Comparison of ENCODE assay signal across 1 cellular context in genomic region chr1:54575161-54575560, GRCh38.
TF ChIP-seq lines count a peak whose summit lies in the region.

No MANE protein-coding gene starts in this region.

TF ChIP-seq in HepG2, 621 proteins besides CTCF, POLR2A, EP300 and RAD21 (continued from another document):
- no peak for TF ChIP-seq ZUFSP (CRISPR knock-in tag; IDR thresholded peaks at IDR 0.05; ENCODE audit: borderline replicate concordance)
- TF ChIP-seq ZNF839 (CRISPR knock-in tag; IDR thresholded peaks at IDR 0.05; ENCODE audit: borderline replicate concordance) = no peak
- TF ChIP-seq, protein P1, sequence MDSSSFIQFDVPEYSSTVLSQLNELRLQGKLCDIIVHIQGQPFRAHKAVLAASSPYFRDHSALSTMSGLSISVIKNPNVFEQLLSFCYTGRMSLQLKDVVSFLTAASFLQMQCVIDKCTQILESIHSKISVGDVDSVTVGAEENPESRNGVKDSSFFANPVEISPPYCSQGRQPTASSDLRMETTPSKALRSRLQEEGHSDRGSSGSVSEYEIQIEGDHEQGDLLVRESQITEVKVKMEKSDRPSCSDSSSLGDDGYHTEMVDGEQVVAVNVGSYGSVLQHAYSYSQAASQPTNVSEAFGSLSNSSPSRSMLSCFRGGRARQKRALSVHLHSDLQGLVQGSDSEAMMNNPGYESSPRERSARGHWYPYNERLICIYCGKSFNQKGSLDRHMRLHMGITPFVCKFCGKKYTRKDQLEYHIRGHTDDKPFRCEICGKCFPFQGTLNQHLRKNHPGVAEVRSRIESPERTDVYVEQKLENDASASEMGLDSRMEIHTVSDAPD (CRISPR knock-in tag; IDR thresholded peaks at IDR 0.05) = no peak
- TF ChIP-seq ZNF251 (CRISPR knock-in tag; IDR thresholded peaks at IDR 0.05) = no peak
- 0 out of 2 replicates have a peak, but pooled peaks have one; percentile 45 for TF ChIP-seq RXRA (CRISPR knock-in tag; IDR thresholded peaks at IDR 0.05)
- TF ChIP-seq SALL1 (CRISPR knock-in tag; IDR thresholded peaks at IDR 0.05) = no peak
- no peak for TF ChIP-seq ZFYVE20 (CRISPR knock-in tag; IDR thresholded peaks at IDR 0.05; ENCODE audit: borderline replicate concordance, low read depth)
- no peak for TF ChIP-seq SETDB1 (CRISPR knock-in tag; IDR thresholded peaks at IDR 0.05; ENCODE audit: borderline replicate concordance)
- TF ChIP-seq KDM5A (IDR thresholded peaks at IDR 0.05; ENCODE audit: borderline replicate concordance, low read length) = no peak
- TF ChIP-seq ZNF256 (CRISPR knock-in tag; conservative IDR thresholded peaks at IDR 0.05) = no peak
- TF ChIP-seq SP5 (CRISPR knock-in tag; IDR thresholded peaks at IDR 0.05; ENCODE audit: borderline replicate concordance, low read depth) = no peak
- TF ChIP-seq NFIB (CRISPR knock-in tag; IDR thresholded peaks at IDR 0.05; ENCODE audit: borderline replicate concordance) = no peak
- no peak for TF ChIP-seq ADNP (CRISPR knock-in tag; IDR thresholded peaks at IDR 0.05)
- TF ChIP-seq STAT5B (CRISPR knock-in tag; IDR thresholded peaks at IDR 0.05) = no peak
- no peak for TF ChIP-seq LCORL (IDR thresholded peaks at IDR 0.05)
- TF ChIP-seq LCORL (CRISPR knock-in tag; IDR thresholded peaks at IDR 0.05) = 0 out of 2 replicates have a peak, but pooled peaks have one; percentile 38
- no peak for TF ChIP-seq ETS1 (CRISPR knock-in tag; IDR thresholded peaks at IDR 0.05)
- TF ChIP-seq ZNF414 (CRISPR knock-in tag; IDR thresholded peaks at IDR 0.05) = no peak
- TF ChIP-seq, protein P2, sequence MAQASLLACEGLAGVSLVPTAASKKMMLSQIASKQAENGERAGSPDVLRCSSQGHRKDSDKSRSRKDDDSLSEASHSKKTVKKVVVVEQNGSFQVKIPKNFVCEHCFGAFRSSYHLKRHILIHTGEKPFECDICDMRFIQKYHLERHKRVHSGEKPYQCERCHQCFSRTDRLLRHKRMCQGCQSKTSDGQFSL (CRISPR knock-in tag; IDR thresholded peaks at IDR 0.05) = no peak
- TF ChIP-seq HNRNPH1 (optimal IDR thresholded peaks at IDR 0.05; ENCODE audit: low read depth, low read length) = no peak
- no peak for TF ChIP-seq ZC3H4 (CRISPR knock-in tag; IDR thresholded peaks at IDR 0.05; ENCODE audit: borderline replicate concordance)
- no peak for TF ChIP-seq GABPB1 (CRISPR knock-in tag; IDR thresholded peaks at IDR 0.05)
- TF ChIP-seq MEIS2 (CRISPR knock-in tag; IDR thresholded peaks at IDR 0.05) = no peak
- TF ChIP-seq ZNF501 (CRISPR knock-in tag; IDR thresholded peaks at IDR 0.05) = no peak
- TF ChIP-seq MXD4 (CRISPR knock-in tag; IDR thresholded peaks at IDR 0.05) = no peak
- no peak for TF ChIP-seq ZNF567 (CRISPR knock-in tag; IDR thresholded peaks at IDR 0.05; ENCODE audit: borderline replicate concordance)
- TF ChIP-seq, protein P3, sequence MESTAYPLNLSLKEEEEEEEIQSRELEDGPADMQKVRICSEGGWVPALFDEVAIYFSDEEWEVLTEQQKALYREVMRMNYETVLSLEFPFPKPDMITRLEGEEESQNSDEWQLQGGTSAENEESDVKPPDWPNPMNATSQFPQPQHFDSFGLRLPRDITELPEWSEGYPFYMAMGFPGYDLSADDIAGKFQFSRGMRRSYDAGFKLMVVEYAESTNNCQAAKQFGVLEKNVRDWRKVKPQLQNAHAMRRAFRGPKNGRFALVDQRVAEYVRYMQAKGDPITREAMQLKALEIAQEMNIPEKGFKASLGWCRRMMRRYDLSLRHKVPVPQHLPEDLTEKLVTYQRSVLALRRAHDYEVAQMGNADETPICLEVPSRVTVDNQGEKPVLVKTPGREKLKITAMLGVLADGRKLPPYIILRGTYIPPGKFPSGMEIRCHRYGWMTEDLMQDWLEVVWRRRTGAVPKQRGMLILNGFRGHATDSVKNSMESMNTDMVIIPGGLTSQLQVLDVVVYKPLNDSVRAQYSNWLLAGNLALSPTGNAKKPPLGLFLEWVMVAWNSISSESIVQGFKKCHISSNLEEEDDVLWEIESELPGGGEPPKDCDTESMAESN (CRISPR knock-in tag; conservative IDR thresholded peaks at IDR 0.05) = no peak
- peak; percentile 26; the same call in 1 of the 2 replicates for TF ChIP-seq THRA (CRISPR knock-in tag; IDR thresholded peaks at IDR 0.05; ENCODE audit: borderline replicate concordance)
- no peak for TF ChIP-seq ZNF234 (CRISPR knock-in tag; conservative IDR thresholded peaks at IDR 0.05)
TF ChIP-seq in HepG2: peak in this region for 11.
